Comparison of ENCODE assay signal across 10 cellular contexts in genomic region chr17:39002991-39003715, GRCh38. TPM values are rescaled to one million over a fixed set of nuclear protein-coding genes. Genes with fewer than 3 reads are reported as not detected.
A peak's percentile ranks its signal among the peaks of the same experiment; 100 is the strongest.
DNase-seq lines count a peak whose midpoint lies in the region; ATAC-seq and TF ChIP-seq lines count a peak whose summit lies in the region.
"Had no signal": no experiment of that assay in that cellular context is flagged by ENCODE, and none has a peak within 500 bp of the region (broad histone marks: within the 10 kb centered on the region; RNA-seq: fewer than 3 reads in every experiment).

No MANE protein-coding gene starts in this region.

- H3K9me3 ChIP-seq in mucosa of rectum (ENCODE audit: control insufficient read depth in 2 of 2, low read length in 2 of 2) (no peaks in the 10 kb centered on the region), thyroid gland (no peaks in the 10 kb centered on the region)

- CTCF ChIA-PET in RWPE1 (lab: Yijun Ruan, JAX): no interaction called here

- peak in 1 of 2 donors; percentile 12 for TF ChIP-seq POLR2A in thyroid gland (IDR thresholded peaks at IDR 0.05)

- TF ChIP-seq CTCF in choroid plexus epithelial cell (conservative IDR thresholded peaks at IDR 0.05; ENCODE audit: low read depth, low read length): no peak
- no peak for TF ChIP-seq CTCF in thyroid gland (IDR thresholded peaks at IDR 0.05)
- TF ChIP-seq CTCF in RWPE1 (conservative IDR thresholded peaks at IDR 0.05; ENCODE audit: low read depth): no peak

- H3K27me3 ChIP-seq in mucosa of rectum (ENCODE audit: control insufficient read depth in 2 of 2, insufficient read depth in 2 of 2, low read length in 2 of 2): peaks cover 0 to 5% of the 10 kb centered on the region in 2 donors
- H3K27me3 ChIP-seq in thyroid gland: no peaks in the 10 kb centered on the region

- H3K4me3 ChIP-seq in choroid plexus epithelial cell (ENCODE audit: low read depth, low read length): no peak overlapping the region
- H3K4me3 ChIP-seq in mucosa of rectum (ENCODE audit: low read length in 2 of 2): peak overlapping the region in 1 of 2 donors; percentile 7
- H3K4me3 ChIP-seq in thyroid gland (replicated peaks in 1 of 3): no peak overlapping the region

- peaks cover 3 to 7% of the 10 kb centered on the region in 2 donors for H3K4me1 ChIP-seq in mucosa of rectum (ENCODE audit: control insufficient read depth in 2 of 2, insufficient read depth in 2 of 2, low read length in 2 of 2)
- peaks cover 0 to 26% of the 10 kb centered on the region in 2 donors for H3K4me1 ChIP-seq in thyroid gland

- peak; percentile 48 to 49 for DNase-seq in NOMO-1 (lab: John Stamatoyannopoulos, UW; ENCODE audit: unreplicated experiment in 2 of 2)
- DNase-seq in NOMO-1 treated with dmso at 0.1 percent for 144 hours (lab: John Stamatoyannopoulos, UW; ENCODE audit: unreplicated experiment): no peak
- peak; percentile 56 for DNase-seq in choroid plexus epithelial cell (ENCODE audit: low read depth)
- DNase-seq in thyroid gland: peak; percentile 77 to 78
- DNase-seq in NCI-H1048 (lab: John Stamatoyannopoulos, UW): no peak
- DNase-seq in RWPE1 (ENCODE audit: low spot score): no peak

- POLR2A ChIA-PET in RWPE1 (lab: Yijun Ruan, JAX; ENCODE audit: low non-redundant PET): no interaction called here

- intact Hi-C loops in thyroid gland (cut with DNase I): no loop called here

- H3K9ac ChIP-seq in mucosa of rectum (ENCODE audit: low read depth in 1 of 2, low read length in 2 of 2): no peak overlapping the region

- no peak for ATAC-seq in GM21723 (IDR thresholded peaks at IDR 0.05; ENCODE audit: unreplicated experiment)

- WGBS in thyroid gland, 2 donors: 29 to 30% methylated on average over 16 of the region's 16 CpGs

- H3K36me3 ChIP-seq in mucosa of rectum (ENCODE audit: control insufficient read depth in 2 of 2, insufficient read depth in 2 of 2, low read length in 2 of 2) (no peaks in the 10 kb centered on the region), thyroid gland (no peaks in the 10 kb centered on the region)

- H3K27ac ChIP-seq in mucosa of rectum (ENCODE audit: low read depth in 2 of 2, low read length in 2 of 2) (peak overlapping the region; percentile 70 to 73), thyroid gland (peak overlapping the region; percentile 70 to 90 (median 87)), RWPE1 (no peak overlapping the region)

RNA-seq across cellular contexts. Expression of gene FBXO47, which starts 36.0 kb away (rescaled TPM):
- not detected for total RNA-seq in thyroid gland
- total RNA-seq: myocyte, NCI-H460 had no signal

Comparison
In these comparisons a context has a peak if more than half of its experiments do, and no peak if none do; other contexts are left out.
1. DNase-seq: peak in NOMO-1 (2 of 2), choroid plexus epithelial cell (single experiment) and thyroid gland (2 of 2); none in NOMO-1 treated with dmso at 0.1 percent for 144 hours (single experiment), NCI-H1048 (single experiment) and RWPE1 (single experiment).